Comparison of ENCODE assay signal across 17 cellular contexts in genomic region chr5:19143935-19144334, GRCh38.
A peak's percentile ranks its signal among the peaks of the same experiment; 100 is the strongest.
DNase-seq lines count a peak whose midpoint lies in the region; TF ChIP-seq lines count a peak whose summit lies in the region.
"Had no signal": no experiment of that assay in that cellular context is flagged by ENCODE, and none has a peak within 500 bp of the region (broad histone marks: within the 10 kb centered on the region; RNA-seq: fewer than 3 reads in every experiment).

No MANE protein-coding gene starts in this region.

- H4K20me1 ChIP-seq in SU-DHL-6 (ENCODE audit: low read depth, low read length): no peaks in the 10 kb centered on the region
- H4K20me1 ChIP-seq: BLaER1 had no signal

- H3K27me3 ChIP-seq in SU-DHL-6 (ENCODE audit: low read length): no peaks in the 10 kb centered on the region
- H3K27me3 ChIP-seq: BLaER1 had no signal

- H3K27ac ChIP-seq in SU-DHL-6 (ENCODE audit: low read depth, low read length): no peak overlapping the region
- H3K27ac ChIP-seq: 22Rv1, BLaER1, C4-2B, GM23248 had no signal

- H3K79me2 ChIP-seq in SU-DHL-6 (ENCODE audit: insufficient read depth, low read length): no peaks in the 10 kb centered on the region

- peak overlapping the region; percentile 12 for H2AFZ ChIP-seq in SU-DHL-6 (ENCODE audit: low read depth, low read length, severe bottlenecking)
- H2AFZ ChIP-seq: GM23248 had no signal

- H3F3A ChIP-seq in SU-DHL-6 (ENCODE audit: insufficient read depth): no peaks in the 10 kb centered on the region

- H3K4me3 ChIP-seq in SU-DHL-6 (ENCODE audit: insufficient read depth, low read length, poor library complexity, severe bottlenecking): no peak overlapping the region
- H3K4me3 ChIP-seq: BLaER1, GM23248 had no signal

- no peaks in the 10 kb centered on the region for H3K9me2 ChIP-seq in SU-DHL-6 (replicated peaks; ENCODE audit: insufficient read depth, low read length)

- peak; percentile 23 for DNase-seq in NCI-H2227 (lab: John Stamatoyannopoulos, UW; ENCODE audit: unreplicated experiment)
- no peak for DNase-seq in NCI-H2227 treated with DMSO at 0.1 percent for 48 hours (lab: John Stamatoyannopoulos, UW)
- DNase-seq in NCI-H69 (lab: John Stamatoyannopoulos, UW): peak; percentile 51
- no peak for DNase-seq in stimulated activated CD8-positive, alpha-beta memory T cell treated with anti-CD3 and anti-CD28 coated beads, Interleukin-4, amount 100 ng/mL, for 48 hours
- DNase-seq in NCI-H187 treated with DMSO at 0.1 percent for 48 hours (lab: John Stamatoyannopoulos, UW): no peak
- DNase-seq: Caco-2; CD4-positive, CD25-positive, alpha-beta regulatory T cell; CD8-positive, alpha-beta T cell; DMS153; DND-41; GM23248; H7; HCEC 1CT had no signal

- no peaks in the 10 kb centered on the region for H3K9me3 ChIP-seq in SU-DHL-6 (ENCODE audit: insufficient read depth, low read length)
- H3K9me3 ChIP-seq: BLaER1, Caco-2 had no signal

- H3K4me2 ChIP-seq in SU-DHL-6 (ENCODE audit: low read depth, low read length, poor library complexity, severe bottlenecking): no peak overlapping the region
- H3K4me2 ChIP-seq: BLaER1 had no signal

- H3K9ac ChIP-seq in SU-DHL-6 (ENCODE audit: low read length): no peak overlapping the region
- H3K9ac ChIP-seq: BLaER1, GM23248 had no signal

- no peak for TF ChIP-seq CTCF in SU-DHL-6 (IDR thresholded peaks at IDR 0.05; ENCODE audit: insufficient read depth, low read length, poor library complexity, severe bottlenecking)

- no peaks in the 10 kb centered on the region for H3K36me3 ChIP-seq in SU-DHL-6 (ENCODE audit: low read length)
- H3K36me3 ChIP-seq: BLaER1 had no signal

Comparison
In these comparisons a context has a peak if more than half of its experiments do, and no peak if none do; other contexts are left out.
1. DNase-seq: peak in NCI-H2227 (single experiment) and NCI-H69 (single experiment); none in NCI-H2227 treated with DMSO at 0.1 percent for 48 hours (single experiment), stimulated activated CD8-positive, alpha-beta memory T cell treated with anti-CD3 and anti-CD28 coated beads, Interleukin-4, amount 100 ng/mL, for 48 hours (single experiment) and NCI-H187 treated with DMSO at 0.1 percent for 48 hours (single experiment).